ENCODE assay signal across 16 cellular contexts in the genomic region with DNA sequence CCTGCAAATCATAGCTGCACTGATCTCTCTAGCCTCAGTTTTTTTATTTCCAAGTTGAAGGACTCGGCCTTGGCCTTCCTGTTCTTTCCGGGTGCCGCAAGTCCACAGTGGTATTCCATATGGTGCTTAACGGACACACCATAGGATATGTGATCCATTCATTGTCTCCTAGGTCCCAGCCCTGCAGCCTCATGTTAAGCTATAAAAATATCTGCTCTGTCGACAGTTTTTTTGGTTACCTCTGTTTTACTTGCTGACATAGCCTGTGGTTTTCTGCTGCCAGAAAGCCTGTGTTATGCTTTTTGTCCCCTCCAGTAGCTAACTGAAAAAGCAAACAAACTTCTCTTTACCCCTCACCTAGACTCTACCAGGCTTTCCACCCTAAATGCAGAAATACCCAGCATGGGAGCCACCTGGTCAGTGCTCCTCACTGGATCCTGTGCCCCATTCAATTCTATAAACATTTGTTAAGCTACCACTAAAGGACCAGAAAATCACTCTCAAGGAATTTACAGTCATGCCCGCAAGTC. TPM values are rescaled to one million over a fixed set of nuclear protein-coding genes. Genes with fewer than 3 reads are reported as not detected.
DNase-seq lines count a peak whose midpoint lies in the region; TF ChIP-seq lines count a peak whose summit lies in the region.
"Had no signal": no experiment of that assay in that cellular context is flagged by ENCODE, and none has a peak within 500 bp of the region (broad histone marks: within the 10 kb centered on the region; RNA-seq: fewer than 3 reads in every experiment).

No MANE protein-coding gene starts in this region.

- H2BK120ac ChIP-seq in mesenchymal stem cell (ENCODE audit: low read depth, low read length) = peak overlapping the region; percentile 76

- H2BK15ac ChIP-seq in mesenchymal stem cell (ENCODE audit: low read depth, poor library complexity, severe bottlenecking) = no peak overlapping the region

- peaks cover 31% of the 10 kb centered on the region for H3K4me1 ChIP-seq in mesenchymal stem cell (ENCODE audit: control insufficient read depth, insufficient read depth, low read depth, low read length)
- peaks cover 63 to 89% of the 10 kb centered on the region in 2 donors for H3K4me1 ChIP-seq in thyroid gland
- H3K4me1 ChIP-seq in esophagus squamous epithelium = peaks cover 15 to 84% (median 22%) of the 10 kb centered on the region in 3 donors

- H4K91ac ChIP-seq in mesenchymal stem cell (ENCODE audit: low read length) = peak overlapping the region; percentile 76

- H3K36me3 Mint-ChIP-seq in activated CD4-positive, alpha-beta memory T cell treated with anti-CD3 and anti-CD28 coated beads, Interleukin-2, amount 10 ng/mL, durations not matched to agents 7 days and 5 days (ENCODE audit: low read depth) = peaks cover 6% of the 10 kb centered on the region
- no peaks in the 10 kb centered on the region for H3K36me3 Mint-ChIP-seq in activated CD4-positive, alpha-beta memory T cell treated with anti-CD3 and anti-CD28 coated beads for 36 hours
- peaks cover 15% of the 10 kb centered on the region for H3K36me3 Mint-ChIP-seq in activated T-helper 2 cell treated with anti-CD3 and anti-CD28 coated beads, Interferon-gamma antibody, Interleukin-2, Interleukin-4, amounts not matched to agents 10 μg/mL and 5 μg/mL and 100 μg/mL, durations not matched to agents 14 hours and 24 hours and 36 hours (ENCODE audit: low read depth)
- peaks cover 10% of the 10 kb centered on the region for H3K36me3 Mint-ChIP-seq in activated CD4-positive, alpha-beta T cell treated with anti-CD3 and anti-CD28 coated beads, Interleukin-2, amount 10 ng/mL, durations not matched to agents 24 days and 14 days (ENCODE audit: low read depth)

- H3K79me1 ChIP-seq in mesenchymal stem cell (replicated peaks; ENCODE audit: low read length, poor library complexity, severe bottlenecking) = peaks cover 5% of the 10 kb centered on the region

- POLR2A ChIA-PET in activated CD4-positive, alpha-beta memory T cell treated with anti-CD3 and anti-CD28 coated beads, Interleukin-2, amount 10 ng/mL, durations not matched to agents 7 days and 5 days (lab: Charles Lee) = interaction anchor here (0.9 to 3.0 kb wide), 4 partner anchors 9 to 21 kb away, joined by 3 to 14 read pairs (median 8); a partner anchor contains a TSS
- POLR2A ChIA-PET in activated CD4-positive, alpha-beta memory T cell treated with anti-CD3 and anti-CD28 coated beads for 36 hours (lab: Charles Lee) = no interaction called here

- H2BK12ac ChIP-seq in mesenchymal stem cell (ENCODE audit: low read length in 2 of 2) = peak overlapping the region; percentile 33 to 78

- no peak overlapping the region for H3K4me3 Mint-ChIP-seq in activated CD4-positive, alpha-beta memory T cell treated with anti-CD3 and anti-CD28 coated beads, Interleukin-2, amount 10 ng/mL, durations not matched to agents 7 days and 5 days
- H3K4me3 Mint-ChIP-seq in activated CD4-positive, alpha-beta memory T cell treated with anti-CD3 and anti-CD28 coated beads for 36 hours = no peak overlapping the region
- H3K4me3 Mint-ChIP-seq in activated T-helper 2 cell treated with anti-CD3 and anti-CD28 coated beads, Interferon-gamma antibody, Interleukin-2, Interleukin-4, amounts not matched to agents 10 μg/mL and 5 μg/mL and 100 μg/mL, durations not matched to agents 14 hours and 24 hours and 36 hours (ENCODE audit: low read depth) = no peak overlapping the region
- no peak overlapping the region for H3K4me3 Mint-ChIP-seq in activated CD4-positive, alpha-beta T cell treated with anti-CD3 and anti-CD28 coated beads, Interleukin-2, amount 10 ng/mL, durations not matched to agents 24 days and 14 days
- H3K4me3 Mint-ChIP-seq: activated CD8-positive, alpha-beta T cell treated with anti-CD3 and anti-CD28 coated beads for 36 hours had no signal

- peaks cover 4 to 11% of the 10 kb centered on the region in 2 experiments for H3K36me3 ChIP-seq in mesenchymal stem cell (ENCODE audit: control insufficient read depth in 1 of 2, insufficient read depth in 2 of 2, low read depth in 1 of 2, low read length in 2 of 2)
- no peaks in the 10 kb centered on the region for H3K36me3 ChIP-seq in thyroid gland
- peaks cover 0 to 8% (median 0%) of the 10 kb centered on the region in 3 donors for H3K36me3 ChIP-seq in esophagus squamous epithelium
- H3K36me3 ChIP-seq: upper lobe of right lung had no signal

- no peaks in the 10 kb centered on the region for H3K9me3 Mint-ChIP-seq in activated CD4-positive, alpha-beta memory T cell treated with anti-CD3 and anti-CD28 coated beads, Interleukin-2, amount 10 ng/mL, durations not matched to agents 7 days and 5 days
- H3K9me3 Mint-ChIP-seq in activated CD4-positive, alpha-beta memory T cell treated with anti-CD3 and anti-CD28 coated beads for 36 hours = no peaks in the 10 kb centered on the region
- H3K9me3 Mint-ChIP-seq in activated T-helper 2 cell treated with anti-CD3 and anti-CD28 coated beads, Interferon-gamma antibody, Interleukin-2, Interleukin-4, amounts not matched to agents 10 μg/mL and 5 μg/mL and 100 μg/mL, durations not matched to agents 14 hours and 24 hours and 36 hours = no peaks in the 10 kb centered on the region
- no peaks in the 10 kb centered on the region for H3K9me3 Mint-ChIP-seq in activated CD4-positive, alpha-beta T cell treated with anti-CD3 and anti-CD28 coated beads, Interleukin-2, amount 10 ng/mL, durations not matched to agents 24 days and 14 days
- H3K9me3 Mint-ChIP-seq: activated CD8-positive, alpha-beta T cell treated with anti-CD3 and anti-CD28 coated beads for 36 hours had no signal

- H2BK5ac ChIP-seq in mesenchymal stem cell (ENCODE audit: low read depth, low read length, poor library complexity, severe bottlenecking) = peak overlapping the region; percentile 91

- peak in 1 of 2 donors; percentile 75 for TF ChIP-seq POLR2A in thyroid gland (IDR thresholded peaks at IDR 0.05)
- no peak for TF ChIP-seq POLR2A in esophagus squamous epithelium (IDR thresholded peaks at IDR 0.05)

- TF ChIP-seq CTCF in thyroid gland (IDR thresholded peaks at IDR 0.05) (no peak), esophagus squamous epithelium (IDR thresholded peaks at IDR 0.05) (no peak)

- CTCF ChIA-PET in activated CD4-positive, alpha-beta memory T cell treated with anti-CD3 and anti-CD28 coated beads, Interleukin-2, amount 10 ng/mL, durations not matched to agents 7 days and 5 days (lab: Charles Lee) = interaction anchor here (0.9 to 6.0 kb wide), 10 partner anchors 9 to 111 kb away, joined by 3 to 84 read pairs (median 8); a partner anchor contains a TSS
- CTCF ChIA-PET in activated CD4-positive, alpha-beta memory T cell treated with anti-CD3 and anti-CD28 coated beads for 36 hours (lab: Charles Lee) = interaction anchor here (0.6 to 5.6 kb wide), 7 partner anchors 9 to 54 kb away, joined by 3 to 111 read pairs (median 21); a partner anchor contains a TSS

- 48% methylated on average over 6 of the region's 6 CpGs for WGBS in mesenchymal stem cell
- WGBS in thyroid gland, 2 donors = 60 to 63% methylated on average over 6 of the region's 6 CpGs
- WGBS in esophagus squamous epithelium, 2 donors = 75 to 76% methylated on average over 6 of the region's 6 CpGs

- H3K27me3 ChIP-seq in mesenchymal stem cell (ENCODE audit: control insufficient read depth in 1 of 2, insufficient read depth in 1 of 2, low read length in 2 of 2) = no peaks in the 10 kb centered on the region
- H3K27me3 ChIP-seq in thyroid gland = no peaks in the 10 kb centered on the region
- peaks cover 0 to 10% (median 0%) of the 10 kb centered on the region in 4 donors for H3K27me3 ChIP-seq in esophagus squamous epithelium
- H3K27me3 ChIP-seq: upper lobe of right lung had no signal

- no peak overlapping the region for H3K9ac ChIP-seq in mesenchymal stem cell (ENCODE audit: low read length)

- H3K9me3 ChIP-seq in mesenchymal stem cell (ENCODE audit: control insufficient read depth, low read length) (no peaks in the 10 kb centered on the region), thyroid gland (no peaks in the 10 kb centered on the region), esophagus squamous epithelium (no peaks in the 10 kb centered on the region)
- H3K9me3 ChIP-seq: upper lobe of right lung had no signal

- H3K23ac ChIP-seq in mesenchymal stem cell (ENCODE audit: low read length in 2 of 2) = no peak overlapping the region

- H3K18ac ChIP-seq in mesenchymal stem cell (ENCODE audit: low read depth in 1 of 2, low read length in 2 of 2) = peak overlapping the region; percentile 81 to 95

- peaks cover 31% of the 10 kb centered on the region for H3K4me1 Mint-ChIP-seq in activated CD4-positive, alpha-beta memory T cell treated with anti-CD3 and anti-CD28 coated beads, Interleukin-2, amount 10 ng/mL, durations not matched to agents 7 days and 5 days
- H3K4me1 Mint-ChIP-seq in activated CD4-positive, alpha-beta memory T cell treated with anti-CD3 and anti-CD28 coated beads for 36 hours (ENCODE audit: low read depth) = peaks cover 14% of the 10 kb centered on the region
- H3K4me1 Mint-ChIP-seq in activated T-helper 2 cell treated with anti-CD3 and anti-CD28 coated beads, Interferon-gamma antibody, Interleukin-2, Interleukin-4, amounts not matched to agents 10 μg/mL and 5 μg/mL and 100 μg/mL, durations not matched to agents 14 hours and 24 hours and 36 hours (ENCODE audit: low read depth) = peaks cover 22% of the 10 kb centered on the region
- peaks cover 21% of the 10 kb centered on the region for H3K4me1 Mint-ChIP-seq in activated CD4-positive, alpha-beta T cell treated with anti-CD3 and anti-CD28 coated beads, Interleukin-2, amount 10 ng/mL, durations not matched to agents 24 days and 14 days

- H3K4ac ChIP-seq in mesenchymal stem cell (ENCODE audit: low read depth in 1 of 2, low read length in 2 of 2) = peak overlapping the region; percentile 46 to 89

- H2AFZ ChIP-seq in mesenchymal stem cell (ENCODE audit: low read depth, low read length) = no peak overlapping the region

- peak overlapping the region; percentile 94 for H2AK5ac ChIP-seq in mesenchymal stem cell (ENCODE audit: low read length, severe bottlenecking)

- H4K8ac ChIP-seq in mesenchymal stem cell (ENCODE audit: low read length) = peak overlapping the region; percentile 52

- H3K4me3 ChIP-seq in mesenchymal stem cell (ENCODE audit: insufficient read depth in 1 of 2, low read depth in 1 of 2, low read length in 2 of 2) (no peak overlapping the region), thyroid gland (replicated peaks in 1 of 3) (no peak overlapping the region), esophagus squamous epithelium (no peak overlapping the region)
- H3K4me3 ChIP-seq: upper lobe of right lung had no signal

- H3K27ac Mint-ChIP-seq in activated CD4-positive, alpha-beta memory T cell treated with anti-CD3 and anti-CD28 coated beads, Interleukin-2, amount 10 ng/mL, durations not matched to agents 7 days and 5 days = peak overlapping the region; percentile 36
- no peak overlapping the region for H3K27ac Mint-ChIP-seq in activated CD4-positive, alpha-beta memory T cell treated with anti-CD3 and anti-CD28 coated beads for 36 hours
- H3K27ac Mint-ChIP-seq in activated T-helper 2 cell treated with anti-CD3 and anti-CD28 coated beads, Interferon-gamma antibody, Interleukin-2, Interleukin-4, amounts not matched to agents 10 μg/mL and 5 μg/mL and 100 μg/mL, durations not matched to agents 14 hours and 24 hours and 36 hours = peak overlapping the region; percentile 23
- H3K27ac Mint-ChIP-seq in activated CD4-positive, alpha-beta T cell treated with anti-CD3 and anti-CD28 coated beads, Interleukin-2, amount 10 ng/mL, durations not matched to agents 24 days and 14 days = no peak overlapping the region
- H3K27ac Mint-ChIP-seq: activated CD8-positive, alpha-beta T cell treated with anti-CD3 and anti-CD28 coated beads for 36 hours had no signal

- peak overlapping the region in 1 of 2 experiments; percentile 13 for H3K14ac ChIP-seq in mesenchymal stem cell (ENCODE audit: low read length in 2 of 2)

- intact Hi-C loops in activated CD4-positive, alpha-beta memory T cell treated with anti-CD3 and anti-CD28 coated beads for 36 hours (cut with micrococcal nuclease) = no loop called here
- intact Hi-C loops in activated T-helper 2 cell treated with anti-CD3 and anti-CD28 coated beads, Interferon-gamma antibody, Interleukin-2, Interleukin-4, amounts not matched to agents 10 μg/mL and 5 μg/mL and 100 μg/mL, durations not matched to agents 14 hours and 24 hours and 36 hours (cut with micrococcal nuclease) = no loop called here
- intact Hi-C loops in thyroid gland (cut with DNase I) = no loop called here
- intact Hi-C loops in activated CD4-positive, alpha-beta T cell treated with anti-CD3 and anti-CD28 coated beads, Interleukin-2, amount 10 ng/mL, durations not matched to agents 24 days and 14 days (cut with micrococcal nuclease) = no loop called here
- intact Hi-C loops in esophagus squamous epithelium (cut with DNase I) = no loop called here

- DNase-seq in activated CD4-positive, alpha-beta memory T cell treated with anti-CD3 and anti-CD28 coated beads, Interleukin-2, amount 10 ng/mL, durations not matched to agents 7 days and 5 days = no peak
- DNase-seq in activated CD4-positive, alpha-beta memory T cell treated with anti-CD3 and anti-CD28 coated beads for 36 hours = no peak
- no peak for DNase-seq in activated T-helper 2 cell treated with anti-CD3 and anti-CD28 coated beads, Interferon-gamma antibody, Interleukin-2, Interleukin-4, amounts not matched to agents 10 μg/mL and 5 μg/mL and 100 μg/mL, durations not matched to agents 14 hours and 24 hours and 36 hours (ENCODE audit: low spot score)
- peak; percentile 51 for DNase-seq in mesenchymal stem cell
- DNase-seq in thyroid gland = peak in 1 of 2 donors; percentile 21
- no peak for DNase-seq in activated CD4-positive, alpha-beta T cell treated with anti-CD3 and anti-CD28 coated beads, Interleukin-2, amount 10 ng/mL, durations not matched to agents 24 days and 14 days
- no peak for DNase-seq in MV-4-11 (lab: John Stamatoyannopoulos, UW)
- no peak for DNase-seq in esophagus squamous epithelium (lab: John Stamatoyannopoulos, UW)
- DNase-seq: activated CD8-positive, alpha-beta T cell treated with anti-CD3 and anti-CD28 coated beads for 36 hours; activated effector memory CD4-positive, alpha-beta T cell treated with Interleukin-2 at 50 U/mL for 16 hours; effector CD4-positive, alpha-beta T cell; SHP77 treated with DMSO at 0.1 percent for 48 hours; stimulated activated CD4-positive, alpha-beta T cell treated with anti-CD3 and anti-CD28 coated beads, Interleukin-1b, Interleukin-23, amount 100 ng/mL, for 48 hours; upper lobe of right lung had no signal

- H3K4me2 ChIP-seq in mesenchymal stem cell (ENCODE audit: low read length, poor library complexity, severe bottlenecking) = peak overlapping the region; percentile 8

- H3K27ac ChIP-seq in mesenchymal stem cell (ENCODE audit: low read length, poor library complexity, severe bottlenecking) (peak overlapping the region; percentile 95), thyroid gland (peak overlapping the region; percentile 95 to 99 (median 99)), esophagus squamous epithelium (no peak overlapping the region)

- H3K27me3 Mint-ChIP-seq in activated CD4-positive, alpha-beta memory T cell treated with anti-CD3 and anti-CD28 coated beads, Interleukin-2, amount 10 ng/mL, durations not matched to agents 7 days and 5 days = peaks cover 4% of the 10 kb centered on the region
- H3K27me3 Mint-ChIP-seq in activated CD4-positive, alpha-beta memory T cell treated with anti-CD3 and anti-CD28 coated beads for 36 hours = no peaks in the 10 kb centered on the region
- H3K27me3 Mint-ChIP-seq in activated T-helper 2 cell treated with anti-CD3 and anti-CD28 coated beads, Interferon-gamma antibody, Interleukin-2, Interleukin-4, amounts not matched to agents 10 μg/mL and 5 μg/mL and 100 μg/mL, durations not matched to agents 14 hours and 24 hours and 36 hours (ENCODE audit: low read depth) = peaks cover 4% of the 10 kb centered on the region
- H3K27me3 Mint-ChIP-seq in activated CD4-positive, alpha-beta T cell treated with anti-CD3 and anti-CD28 coated beads, Interleukin-2, amount 10 ng/mL, durations not matched to agents 24 days and 14 days = peaks cover 3% of the 10 kb centered on the region
- H3K27me3 Mint-ChIP-seq: activated CD8-positive, alpha-beta T cell treated with anti-CD3 and anti-CD28 coated beads for 36 hours had no signal

RNA-seq across cellular contexts. Expression of a gene that starts 5.3 kb away (rescaled TPM):
- total RNA-seq in activated CD4-positive, alpha-beta memory T cell treated with anti-CD3 and anti-CD28 coated beads, Interleukin-2, amount 10 ng/mL, durations not matched to agents 7 days and 5 days = 1 to 10 TPM; 8.7 to 8.9 TPM
- total RNA-seq in activated CD4-positive, alpha-beta memory T cell treated with anti-CD3 and anti-CD28 coated beads for 36 hours = 1 to 10 TPM; 6.7 to 7.4 TPM
- 16.7 and 17.9 TPM in 2 replicates for total RNA-seq in activated T-helper 2 cell treated with anti-CD3 and anti-CD28 coated beads, Interferon-gamma antibody, Interleukin-2, Interleukin-4, amounts not matched to agents 10 μg/mL and 5 μg/mL and 100 μg/mL, durations not matched to agents 14 hours and 24 hours and 36 hours
- polyA plus RNA-seq in mesenchymal stem cell (2013, experiment 1 of 2) = 75.5 TPM
- polyA plus RNA-seq in mesenchymal stem cell (2013, experiment 2 of 2) = 80.9 TPM
- 10 to 100 TPM; 47.5 to 86.9 (median 63.8) TPM for total RNA-seq in thyroid gland
- 22.8 and 23.3 TPM in 2 replicates for total RNA-seq in activated CD4-positive, alpha-beta T cell treated with anti-CD3 and anti-CD28 coated beads, Interleukin-2, amount 10 ng/mL, durations not matched to agents 24 days and 14 days
- 10 to 100 TPM in 1 of 4 donors, 1 to 10 TPM in 3; 4.7 to 10.1 (median 8.1) TPM for total RNA-seq in esophagus squamous epithelium

RNA-seq across cellular contexts. Expression of a gene that starts 12.0 kb away (rescaled TPM):
- total RNA-seq in activated CD4-positive, alpha-beta memory T cell treated with anti-CD3 and anti-CD28 coated beads, Interleukin-2, amount 10 ng/mL, durations not matched to agents 7 days and 5 days = 1 to 10 TPM; 2.0 to 2.6 TPM
- 1 to 10 TPM in 1 of 2 experiments, under 1 TPM in 1; 0.53 to 1.6 TPM for total RNA-seq in activated CD4-positive, alpha-beta memory T cell treated with anti-CD3 and anti-CD28 coated beads for 36 hours
- total RNA-seq in activated T-helper 2 cell treated with anti-CD3 and anti-CD28 coated beads, Interferon-gamma antibody, Interleukin-2, Interleukin-4, amounts not matched to agents 10 μg/mL and 5 μg/mL and 100 μg/mL, durations not matched to agents 14 hours and 24 hours and 36 hours = 0.34 and 0.41 TPM in 2 replicates
- polyA plus RNA-seq in mesenchymal stem cell (2013, experiment 1 of 2) = 34.5 TPM
- 31.6 TPM for polyA plus RNA-seq in mesenchymal stem cell (2013, experiment 2 of 2)
- 100 to 1,000 TPM in 2 of 4 donors, 10 to 100 TPM in 2; 54.2 to 126 (median 97.5) TPM for total RNA-seq in thyroid gland
- total RNA-seq in activated CD4-positive, alpha-beta T cell treated with anti-CD3 and anti-CD28 coated beads, Interleukin-2, amount 10 ng/mL, durations not matched to agents 24 days and 14 days = 0.21 and 0.54 TPM in 2 replicates
- total RNA-seq in esophagus squamous epithelium = 10 to 100 TPM in 3 of 4 donors, 1 to 10 TPM in 1; 5.4 to 34.4 (median 15.0) TPM

RNA-seq across cellular contexts. Expression of a gene that starts 21.0 kb away (rescaled TPM):
- total RNA-seq in activated CD4-positive, alpha-beta memory T cell treated with anti-CD3 and anti-CD28 coated beads, Interleukin-2, amount 10 ng/mL, durations not matched to agents 7 days and 5 days = 100 to 1,000 TPM; 140 TPM
- 10 to 100 TPM; 65.3 to 70.7 TPM for total RNA-seq in activated CD4-positive, alpha-beta memory T cell treated with anti-CD3 and anti-CD28 coated beads for 36 hours
- 96.3 and 98.9 TPM in 2 replicates for total RNA-seq in activated T-helper 2 cell treated with anti-CD3 and anti-CD28 coated beads, Interferon-gamma antibody, Interleukin-2, Interleukin-4, amounts not matched to agents 10 μg/mL and 5 μg/mL and 100 μg/mL, durations not matched to agents 14 hours and 24 hours and 36 hours
- 14.0 TPM for polyA plus RNA-seq in mesenchymal stem cell (2013, experiment 1 of 2)
- polyA plus RNA-seq in mesenchymal stem cell (2013, experiment 2 of 2) = 13.9 TPM
- total RNA-seq in thyroid gland = 1 to 10 TPM; 1.7 to 7.2 (median 4.1) TPM
- total RNA-seq in activated CD4-positive, alpha-beta T cell treated with anti-CD3 and anti-CD28 coated beads, Interleukin-2, amount 10 ng/mL, durations not matched to agents 24 days and 14 days = 82.7 and 95.7 TPM in 2 replicates
- total RNA-seq in esophagus squamous epithelium = 10 to 100 TPM in 3 of 4 donors, 1 to 10 TPM in 1; 6.1 to 15.9 (median 10.4) TPM
- total RNA-seq: A172 had no signal

RNA-seq across cellular contexts. Expression of a gene that starts 22.1 kb away (rescaled TPM):
- total RNA-seq in activated CD4-positive, alpha-beta memory T cell treated with anti-CD3 and anti-CD28 coated beads, Interleukin-2, amount 10 ng/mL, durations not matched to agents 7 days and 5 days = not detected
- not detected for total RNA-seq in activated CD4-positive, alpha-beta memory T cell treated with anti-CD3 and anti-CD28 coated beads for 36 hours
- not detected in 2 replicates for total RNA-seq in activated T-helper 2 cell treated with anti-CD3 and anti-CD28 coated beads, Interferon-gamma antibody, Interleukin-2, Interleukin-4, amounts not matched to agents 10 μg/mL and 5 μg/mL and 100 μg/mL, durations not matched to agents 14 hours and 24 hours and 36 hours
- polyA plus RNA-seq in mesenchymal stem cell (2013, experiment 1 of 2) = not detected
- polyA plus RNA-seq in mesenchymal stem cell (2013, experiment 2 of 2) = not detected
- total RNA-seq in thyroid gland = not detected
- not detected in 2 replicates for total RNA-seq in activated CD4-positive, alpha-beta T cell treated with anti-CD3 and anti-CD28 coated beads, Interleukin-2, amount 10 ng/mL, durations not matched to agents 24 days and 14 days
- total RNA-seq in esophagus squamous epithelium = not detected
- total RNA-seq: A172; activated CD8-positive, alpha-beta T cell treated with anti-CD3 and anti-CD28 coated beads for 36 hours; pulmonary artery endothelial cell; upper lobe of right lung had no signal

RNA-seq across cellular contexts. Expression of a gene that starts 29.2 kb away (rescaled TPM):
- total RNA-seq in activated CD4-positive, alpha-beta memory T cell treated with anti-CD3 and anti-CD28 coated beads, Interleukin-2, amount 10 ng/mL, durations not matched to agents 7 days and 5 days = under 1 TPM; 0.03 to 0.18 TPM
- total RNA-seq in activated CD4-positive, alpha-beta memory T cell treated with anti-CD3 and anti-CD28 coated beads for 36 hours = under 1 TPM; 0.02 to 0.05 TPM
- 0.05 and 0.39 TPM in 2 replicates for total RNA-seq in activated T-helper 2 cell treated with anti-CD3 and anti-CD28 coated beads, Interferon-gamma antibody, Interleukin-2, Interleukin-4, amounts not matched to agents 10 μg/mL and 5 μg/mL and 100 μg/mL, durations not matched to agents 14 hours and 24 hours and 36 hours
- 0.44 TPM for polyA plus RNA-seq in mesenchymal stem cell (2013, experiment 1 of 2)
- polyA plus RNA-seq in mesenchymal stem cell (2013, experiment 2 of 2) = 0.49 TPM
- total RNA-seq in thyroid gland (1 to 10 TPM in 3 of 4 donors, under 1 TPM in 1; 0.81 to 5.9 (median 3.6) TPM), esophagus squamous epithelium (under 1 TPM in 2 of 4 donors, not detected in 2; under 0.01 TPM)
- 0.02 and 0.05 TPM in 2 replicates for total RNA-seq in activated CD4-positive, alpha-beta T cell treated with anti-CD3 and anti-CD28 coated beads, Interleukin-2, amount 10 ng/mL, durations not matched to agents 24 days and 14 days

Comparison
In these comparisons a context has a peak if more than half of its experiments do, and no peak if none do; other contexts are left out.
1. H3K27ac Mint-ChIP-seq: peak in activated CD4-positive, alpha-beta memory T cell treated with anti-CD3 and anti-CD28 coated beads, Interleukin-2, amount 10 ng/mL, durations not matched to agents 7 days and 5 days (single experiment) and activated T-helper 2 cell treated with anti-CD3 and anti-CD28 coated beads, Interferon-gamma antibody, Interleukin-2, Interleukin-4, amounts not matched to agents 10 μg/mL and 5 μg/mL and 100 μg/mL, durations not matched to agents 14 hours and 24 hours and 36 hours (single experiment); none in activated CD4-positive, alpha-beta memory T cell treated with anti-CD3 and anti-CD28 coated beads for 36 hours (single experiment) and activated CD4-positive, alpha-beta T cell treated with anti-CD3 and anti-CD28 coated beads, Interleukin-2, amount 10 ng/mL, durations not matched to agents 24 days and 14 days (single experiment).
2. H3K27ac ChIP-seq: peak in mesenchymal stem cell (single experiment) and thyroid gland (3 of 3); none in esophagus squamous epithelium (0 of 4).